Comparison of ENCODE assay signal across 17 cellular contexts in the genomic region with DNA sequence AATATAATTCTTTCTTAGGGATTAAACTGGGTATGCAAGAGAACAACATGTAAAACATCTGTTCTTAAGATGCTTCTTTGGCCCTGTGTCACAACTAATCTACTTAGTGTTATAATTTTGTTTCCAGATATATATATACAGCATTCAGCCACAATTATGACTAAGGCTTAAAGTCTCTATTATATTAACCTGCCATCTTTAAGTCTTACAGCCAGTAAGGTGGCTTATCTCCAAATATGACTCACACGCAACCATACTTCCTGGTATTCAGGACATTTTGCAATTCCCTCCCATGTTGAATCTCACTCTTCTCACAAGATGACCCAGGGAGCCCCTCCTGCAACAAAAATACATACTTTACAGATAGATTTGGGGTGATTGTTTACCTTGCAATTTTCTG. TPM values are rescaled to one million over a fixed set of nuclear protein-coding genes. Genes with fewer than 3 reads are reported as not detected.
DNase-seq lines count a peak whose midpoint lies in the region; ATAC-seq and TF ChIP-seq lines count a peak whose summit lies in the region.
"Had no signal": no experiment of that assay in that cellular context is flagged by ENCODE, and none has a peak within 500 bp of the region (broad histone marks: within the 10 kb centered on the region; RNA-seq: fewer than 3 reads in every experiment).

No MANE protein-coding gene starts in this region.

- no peaks in the 10 kb centered on the region for H3K9me3 Mint-ChIP-seq in effector memory CD8-positive, alpha-beta T cell
- H3K9me3 Mint-ChIP-seq in stimulated activated naive B cell treated with anti-CD40 and anti-IgM and Interleukin-4, amounts not matched to agents 10 μg/mL and 1 μg/mL and 100 μg/mL, for 72 hours = peaks cover 0 to 2% of the 10 kb centered on the region in 2 donors
- H3K9me3 Mint-ChIP-seq: activated T-cell treated with anti-CD3 and anti-CD28 coated beads, Interleukin-2, amount 50 U/mL, for 24 hours had no signal

- no peaks in the 10 kb centered on the region for H3K4me1 Mint-ChIP-seq in effector memory CD8-positive, alpha-beta T cell (ENCODE audit: low read depth in 2 of 2)
- H3K4me1 Mint-ChIP-seq in stimulated activated naive B cell treated with anti-CD40 and anti-IgM and Interleukin-4, amounts not matched to agents 10 μg/mL and 1 μg/mL and 100 μg/mL, for 72 hours = peaks cover 3 to 11% of the 10 kb centered on the region in 2 donors

- no peaks in the 10 kb centered on the region for H3K36me3 ChIP-seq in PC-3 (ENCODE audit: low read depth, low read length)
- H3K36me3 ChIP-seq in upper lobe of right lung = no peaks in the 10 kb centered on the region
- H3K36me3 ChIP-seq: cardiac muscle cell, left ventricle myocardium inferior, WERI-Rb-1 had no signal

- H3K4me2 ChIP-seq in PC-3 (ENCODE audit: low read length) = no peak overlapping the region

- H3K9ac ChIP-seq in PC-3 (ENCODE audit: low read length) = no peak overlapping the region

- TF ChIP-seq CTCF in PC-3 (conservative IDR thresholded peaks at IDR 0.05; ENCODE audit: low read depth, low read length) = no peak
- no peak for TF ChIP-seq CTCF in upper lobe of right lung (IDR thresholded peaks at IDR 0.05)

- H3K9me2 ChIP-seq in PC-3 (replicated peaks; ENCODE audit: low read length) = no peaks in the 10 kb centered on the region

- no peak for TF ChIP-seq POLR2A in erythroblast (IDR thresholded peaks at IDR 0.05; ENCODE audit: low read length)

- H3K4me1 ChIP-seq in PC-3 (ENCODE audit: insufficient read depth, low read length) (no peaks in the 10 kb centered on the region), upper lobe of right lung (no peaks in the 10 kb centered on the region)
- H3K4me1 ChIP-seq: left ventricle myocardium inferior had no signal

- intact Hi-C loops in PC-3 (cut with micrococcal nuclease) = no loop called here
- intact Hi-C loops in upper lobe of right lung (cut with DNase I) = no loop called here

- no peak overlapping the region for H3K4me3 Mint-ChIP-seq in effector memory CD8-positive, alpha-beta T cell
- H3K4me3 Mint-ChIP-seq in stimulated activated naive B cell treated with anti-CD40 and anti-IgM and Interleukin-4, amounts not matched to agents 10 μg/mL and 1 μg/mL and 100 μg/mL, for 72 hours = no peak overlapping the region
- H3K4me3 Mint-ChIP-seq: activated T-cell treated with anti-CD3 and anti-CD28 coated beads, Interleukin-2, amount 50 U/mL, for 24 hours had no signal

- H3K79me2 ChIP-seq in PC-3 (ENCODE audit: low read length) = no peaks in the 10 kb centered on the region

- H3K27me3 ChIP-seq in PC-3 (ENCODE audit: low read length) (no peaks in the 10 kb centered on the region), upper lobe of right lung (peaks cover 18% of the 10 kb centered on the region)

- DNase-seq in SIG-M5 treated with dmso at 0.1 percent for 504 hours (lab: John Stamatoyannopoulos, UW; ENCODE audit: unreplicated experiment) (peak; percentile 37), SIG-M5 (lab: John Stamatoyannopoulos, UW) (no peak), PC-3 (peak; percentile 31), erythroblast (lab: John Stamatoyannopoulos, UW) (peak; percentile 34 to 54), upper lobe of right lung (no peak)
- no peak for DNase-seq in effector memory CD8-positive, alpha-beta T cell
- DNase-seq in stimulated activated naive B cell treated with anti-CD40 and anti-IgM and Interleukin-4, amounts not matched to agents 10 μg/mL and 1 μg/mL and 100 μg/mL, for 72 hours = no peak
- DNase-seq: 8988T; activated T-cell treated with anti-CD3 and anti-CD28 coated beads, Interleukin-2, amount 50 U/mL, for 24 hours; DND-41; left ventricle myocardium inferior; NCI-H2107; stimulated activated naive CD4-positive, alpha-beta T cell; WERI-Rb-1 had no signal

- no peak overlapping the region for H3K27ac Mint-ChIP-seq in effector memory CD8-positive, alpha-beta T cell
- no peak overlapping the region for H3K27ac Mint-ChIP-seq in stimulated activated naive B cell treated with anti-CD40 and anti-IgM and Interleukin-4, amounts not matched to agents 10 μg/mL and 1 μg/mL and 100 μg/mL, for 72 hours
- H3K27ac Mint-ChIP-seq: activated T-cell treated with anti-CD3 and anti-CD28 coated beads, Interleukin-2, amount 50 U/mL, for 24 hours had no signal

- no peaks in the 10 kb centered on the region for H3K36me3 Mint-ChIP-seq in effector memory CD8-positive, alpha-beta T cell (ENCODE audit: insufficient read depth)
- no peaks in the 10 kb centered on the region for H3K36me3 Mint-ChIP-seq in stimulated activated naive B cell treated with anti-CD40 and anti-IgM and Interleukin-4, amounts not matched to agents 10 μg/mL and 1 μg/mL and 100 μg/mL, for 72 hours

- peaks cover 22 to 27% of the 10 kb centered on the region in 2 donors for H3K27me3 Mint-ChIP-seq in effector memory CD8-positive, alpha-beta T cell
- peaks cover 3 to 8% of the 10 kb centered on the region in 2 donors for H3K27me3 Mint-ChIP-seq in stimulated activated naive B cell treated with anti-CD40 and anti-IgM and Interleukin-4, amounts not matched to agents 10 μg/mL and 1 μg/mL and 100 μg/mL, for 72 hours

- no peak overlapping the region for H3K27ac ChIP-seq in PC-3 (ENCODE audit: low read length)
- H3K27ac ChIP-seq in upper lobe of right lung = no peak overlapping the region
- H3K27ac ChIP-seq: cardiac muscle cell, left ventricle myocardium inferior, RWPE1, WERI-Rb-1 had no signal

- H2AFZ ChIP-seq in PC-3 (ENCODE audit: low read length) = no peak overlapping the region

- no peaks in the 10 kb centered on the region for H4K20me1 ChIP-seq in PC-3 (ENCODE audit: low read length)

- no TSS peak for BruUV-seq in PC-3 (replicated peaks; lab: Mats Ljungman, UMichigan)

- H3K4me3 ChIP-seq in PC-3 (ENCODE audit: low read length) (no peak overlapping the region), upper lobe of right lung (no peak overlapping the region)
- H3K4me3 ChIP-seq: cardiac muscle cell, left ventricle myocardium inferior had no signal

- H3K9me3 ChIP-seq in PC-3 (ENCODE audit: low read length) (no peaks in the 10 kb centered on the region), upper lobe of right lung (no peaks in the 10 kb centered on the region)
- H3K9me3 ChIP-seq: left ventricle myocardium inferior had no signal

- POLR2A ChIA-PET in PC-3 (lab: Charles Lee; ENCODE audit: unreplicated experiment) = no interaction called here

- CTCF ChIA-PET in PC-3 (lab: Charles Lee) = no interaction called here

- no peaks in the 10 kb centered on the region for H3F3A ChIP-seq in PC-3 (ENCODE audit: low read length, unreplicated experiment)

- no peak for ATAC-seq in PC-3
- peak; percentile 31 for ATAC-seq in upper lobe of right lung
- no peak for ATAC-seq in effector memory CD8-positive, alpha-beta T cell (replicated peaks)
- ATAC-seq in HG03108 (IDR thresholded peaks at IDR 0.05; ENCODE audit: unreplicated experiment) = no peak
- ATAC-seq in stimulated activated naive B cell treated with anti-CD40 and anti-IgM and Interleukin-4, amounts not matched to agents 10 μg/mL and 1 μg/mL and 100 μg/mL, for 72 hours (replicated peaks) = no peak

RNA-seq across cellular contexts. Expression of gene KBTBD8, which starts 6.6 kb away (rescaled TPM):
- total RNA-seq in PC-3 (2014; rRNA removed) = 0.29 and 0.91 TPM in 2 replicates
- total RNA-seq in upper lobe of right lung = 6.0 TPM

Comparison
In these comparisons a context has a peak if more than half of its experiments do, and no peak if none do; other contexts are left out.
1. DNase-seq: peak in SIG-M5 treated with dmso at 0.1 percent for 504 hours (single experiment), PC-3 (single experiment) and erythroblast (2 of 2); none in SIG-M5 (single experiment), upper lobe of right lung (single experiment), effector memory CD8-positive, alpha-beta T cell (0 of 3) and stimulated activated naive B cell treated with anti-CD40 and anti-IgM and Interleukin-4, amounts not matched to agents 10 μg/mL and 1 μg/mL and 100 μg/mL, for 72 hours (single experiment).